Comparison of ENCODE assay signal across 1 cellular context in the genomic region with DNA sequence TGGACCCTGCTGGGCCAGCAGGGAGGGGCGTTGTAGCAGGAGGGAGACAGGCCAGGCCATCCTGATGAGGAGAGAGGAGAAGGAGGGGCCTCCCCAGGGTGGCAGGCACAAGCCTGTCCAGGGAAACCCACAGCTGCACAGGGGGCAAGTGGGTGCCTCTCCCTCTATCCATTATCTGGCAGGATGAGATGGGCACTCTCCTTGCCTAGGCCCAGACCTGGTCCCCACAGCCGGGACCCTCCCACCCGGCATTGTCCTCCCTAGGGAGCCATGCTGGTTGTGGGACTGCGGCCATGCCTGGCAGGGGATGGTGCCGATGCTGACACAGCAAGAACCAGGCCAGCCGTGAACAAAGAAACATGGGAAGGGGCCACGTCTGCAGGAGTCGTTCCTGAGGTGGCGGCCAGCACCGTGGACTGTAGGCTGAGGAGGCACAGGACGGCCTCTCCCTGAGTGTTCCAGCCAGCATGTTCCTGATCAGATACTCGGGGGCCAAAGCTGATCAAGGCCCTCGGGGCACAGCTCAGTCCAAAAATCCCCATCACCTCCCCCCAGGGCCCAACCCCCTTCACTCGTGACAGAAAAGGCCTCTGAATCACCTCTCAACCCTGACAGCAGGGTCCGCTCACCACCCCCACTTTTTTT.
TF ChIP-seq lines count a peak whose summit lies in the region.

No MANE protein-coding gene starts in this region.

TF ChIP-seq in HEK293, 187 proteins besides CTCF, POLR2A, EP300 and RAD21 (continued from another document):
- TF ChIP-seq GLIS1 (tag by site-specific recombination; IDR thresholded peaks at IDR 0.05) (peak; percentile 34; the same call in 1 of the 2 replicates), ZNF214 (tag by site-specific recombination; IDR thresholded peaks at IDR 0.05; ENCODE audit: borderline replicate concordance) (no peak), ZIC2 (tag by site-specific recombination; IDR thresholded peaks at IDR 0.05) (peak; percentile 67), GLI2 (tag by site-specific recombination; IDR thresholded peaks at IDR 0.05; ENCODE audit: borderline replicate concordance, low read depth) (no peak), ZNF335 (tag by site-specific recombination; conservative IDR thresholded peaks at IDR 0.05) (no peak), MYNN (tag by site-specific recombination; IDR thresholded peaks at IDR 0.05; ENCODE audit: borderline replicate concordance) (no peak), ZNF664 (tag by site-specific recombination; IDR thresholded peaks at IDR 0.05) (no peak)
- TF ChIP-seq, protein P1, sequence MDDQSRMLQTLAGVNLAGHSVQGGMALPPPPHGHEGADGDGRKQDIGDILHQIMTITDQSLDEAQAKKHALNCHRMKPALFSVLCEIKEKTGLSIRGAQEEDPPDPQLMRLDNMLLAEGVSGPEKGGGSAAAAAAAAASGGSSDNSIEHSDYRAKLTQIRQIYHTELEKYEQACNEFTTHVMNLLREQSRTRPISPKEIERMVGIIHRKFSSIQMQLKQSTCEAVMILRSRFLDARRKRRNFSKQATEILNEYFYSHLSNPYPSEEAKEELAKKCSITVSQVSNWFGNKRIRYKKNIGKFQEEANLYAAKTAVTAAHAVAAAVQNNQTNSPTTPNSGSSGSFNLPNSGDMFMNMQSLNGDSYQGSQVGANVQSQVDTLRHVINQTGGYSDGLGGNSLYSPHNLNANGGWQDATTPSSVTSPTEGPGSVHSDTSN (CRISPR knock-in tag; IDR thresholded peaks at IDR 0.05) = no peak
- TF ChIP-seq, protein P2, sequence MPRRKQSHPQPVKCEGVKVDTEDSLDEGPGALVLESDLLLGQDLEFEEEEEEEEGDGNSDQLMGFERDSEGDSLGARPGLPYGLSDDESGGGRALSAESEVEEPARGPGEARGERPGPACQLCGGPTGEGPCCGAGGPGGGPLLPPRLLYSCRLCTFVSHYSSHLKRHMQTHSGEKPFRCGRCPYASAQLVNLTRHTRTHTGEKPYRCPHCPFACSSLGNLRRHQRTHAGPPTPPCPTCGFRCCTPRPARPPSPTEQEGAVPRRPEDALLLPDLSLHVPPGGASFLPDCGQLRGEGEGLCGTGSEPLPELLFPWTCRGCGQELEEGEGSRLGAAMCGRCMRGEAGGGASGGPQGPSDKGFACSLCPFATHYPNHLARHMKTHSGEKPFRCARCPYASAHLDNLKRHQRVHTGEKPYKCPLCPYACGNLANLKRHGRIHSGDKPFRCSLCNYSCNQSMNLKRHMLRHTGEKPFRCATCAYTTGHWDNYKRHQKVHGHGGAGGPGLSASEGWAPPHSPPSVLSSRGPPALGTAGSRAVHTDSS (tag by site-specific recombination; IDR thresholded peaks at IDR 0.05) = no peak
- TF ChIP-seq, protein P3, sequence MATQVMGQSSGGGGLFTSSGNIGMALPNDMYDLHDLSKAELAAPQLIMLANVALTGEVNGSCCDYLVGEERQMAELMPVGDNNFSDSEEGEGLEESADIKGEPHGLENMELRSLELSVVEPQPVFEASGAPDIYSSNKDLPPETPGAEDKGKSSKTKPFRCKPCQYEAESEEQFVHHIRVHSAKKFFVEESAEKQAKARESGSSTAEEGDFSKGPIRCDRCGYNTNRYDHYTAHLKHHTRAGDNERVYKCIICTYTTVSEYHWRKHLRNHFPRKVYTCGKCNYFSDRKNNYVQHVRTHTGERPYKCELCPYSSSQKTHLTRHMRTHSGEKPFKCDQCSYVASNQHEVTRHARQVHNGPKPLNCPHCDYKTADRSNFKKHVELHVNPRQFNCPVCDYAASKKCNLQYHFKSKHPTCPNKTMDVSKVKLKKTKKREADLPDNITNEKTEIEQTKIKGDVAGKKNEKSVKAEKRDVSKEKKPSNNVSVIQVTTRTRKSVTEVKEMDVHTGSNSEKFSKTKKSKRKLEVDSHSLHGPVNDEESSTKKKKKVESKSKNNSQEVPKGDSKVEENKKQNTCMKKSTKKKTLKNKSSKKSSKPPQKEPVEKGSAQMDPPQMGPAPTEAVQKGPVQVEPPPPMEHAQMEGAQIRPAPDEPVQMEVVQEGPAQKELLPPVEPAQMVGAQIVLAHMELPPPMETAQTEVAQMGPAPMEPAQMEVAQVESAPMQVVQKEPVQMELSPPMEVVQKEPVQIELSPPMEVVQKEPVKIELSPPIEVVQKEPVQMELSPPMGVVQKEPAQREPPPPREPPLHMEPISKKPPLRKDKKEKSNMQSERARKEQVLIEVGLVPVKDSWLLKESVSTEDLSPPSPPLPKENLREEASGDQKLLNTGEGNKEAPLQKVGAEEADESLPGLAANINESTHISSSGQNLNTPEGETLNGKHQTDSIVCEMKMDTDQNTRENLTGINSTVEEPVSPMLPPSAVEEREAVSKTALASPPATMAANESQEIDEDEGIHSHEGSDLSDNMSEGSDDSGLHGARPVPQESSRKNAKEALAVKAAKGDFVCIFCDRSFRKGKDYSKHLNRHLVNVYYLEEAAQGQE (tag by site-specific recombination; IDR thresholded peaks at IDR 0.05) = no peak
TF ChIP-seq in HEK293: peak in this region for 3.
